In the genomic region with DNA sequence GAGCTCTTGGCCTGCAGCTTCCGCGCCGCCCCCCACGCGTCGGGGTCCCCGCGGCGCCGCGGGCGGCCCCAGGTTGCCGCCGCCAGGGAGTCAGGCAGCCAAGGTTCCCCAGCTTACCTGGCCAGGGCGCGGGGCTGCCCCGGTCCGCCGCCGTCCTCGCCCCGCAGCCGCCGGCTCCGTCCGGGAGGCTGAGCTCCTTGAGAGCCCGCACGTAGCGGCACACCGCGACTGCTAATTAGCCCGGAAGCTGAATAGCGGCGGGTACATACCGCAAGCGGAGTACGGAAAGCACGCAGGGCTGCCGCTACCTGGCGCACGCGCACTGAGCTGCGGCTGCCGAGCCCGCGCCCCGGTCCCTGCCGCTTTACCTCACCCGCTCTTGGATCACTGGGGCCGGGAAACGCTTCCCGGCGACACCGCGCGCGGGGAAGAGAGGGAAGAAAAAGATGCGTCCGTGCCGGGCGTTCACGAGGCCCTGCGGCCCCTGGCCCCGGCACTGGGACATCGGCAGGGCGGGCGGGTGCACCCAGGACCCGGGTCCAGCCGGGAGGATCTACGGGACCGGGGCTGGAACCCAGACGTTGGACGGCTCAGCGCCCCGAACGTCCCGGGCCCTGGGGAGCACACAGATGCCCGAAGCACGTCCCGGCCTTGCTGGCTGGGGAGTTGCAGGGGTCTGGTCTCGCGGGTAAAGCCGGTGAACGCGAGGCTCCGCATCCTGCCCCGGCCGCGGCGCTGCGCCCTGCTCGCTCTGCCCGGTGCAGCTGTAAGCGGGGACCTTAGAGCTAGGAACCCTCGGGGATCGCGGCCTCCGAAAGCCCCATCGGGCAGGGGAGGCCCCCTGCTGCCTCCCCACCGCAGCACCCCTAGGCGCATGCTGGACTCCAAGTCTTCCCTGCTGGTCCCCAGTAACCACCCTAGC, we compare ENCODE assay signal across 8 cellular contexts. TPM values are rescaled to one million over a fixed set of nuclear protein-coding genes. Genes with fewer than 3 reads are reported as not detected.
DNase-seq lines count a peak whose midpoint lies in the region; ATAC-seq and TF ChIP-seq lines count a peak whose summit lies in the region.

A gene with protein sequence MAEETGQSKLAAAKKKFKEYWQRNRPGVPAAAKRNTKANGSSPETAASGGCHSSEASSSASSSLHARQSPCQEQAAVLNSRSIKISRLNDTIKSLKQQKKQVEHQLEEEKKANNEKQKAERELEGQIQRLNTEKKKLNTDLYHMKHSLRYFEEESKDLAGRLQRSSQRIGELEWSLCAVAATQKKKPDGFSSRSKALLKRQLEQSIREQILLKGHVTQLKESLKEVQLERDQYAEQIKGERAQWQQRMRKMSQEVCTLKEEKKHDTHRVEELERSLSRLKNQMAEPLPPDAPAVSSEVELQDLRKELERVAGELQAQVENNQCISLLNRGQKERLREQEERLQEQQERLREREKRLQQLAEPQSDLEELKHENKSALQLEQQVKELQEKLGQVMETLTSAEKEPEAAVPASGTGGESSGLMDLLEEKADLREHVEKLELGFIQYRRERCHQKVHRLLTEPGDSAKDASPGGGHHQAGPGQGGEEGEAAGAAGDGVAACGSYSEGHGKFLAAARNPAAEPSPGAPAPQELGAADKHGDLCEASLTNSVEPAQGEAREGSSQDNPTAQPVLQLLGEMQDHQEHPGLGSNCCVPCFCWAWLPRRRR (minus strand): TSS at position 253 of the 922 bp plus-strand sequence. CDS start 47,739 bp downstream, outside the sequence.

- intact Hi-C loops in left cardiac atrium (cut with DNase I) (loop anchor here in 1 of 2 donors (10.0 kb wide), 1 partner anchor 519 kb away; no protein-coding TSS in a partner anchor), prostate gland (cut with DNase I) (no loop called here)

- H3K9me2 ChIP-seq in Karpas-422 (replicated peaks; ENCODE audit: insufficient read depth, low read length), result no peaks in the 10 kb centered on the region

- peak within 1 kb of the TSS; percentile 99 for H3K4me2 ChIP-seq in Karpas-422 (ENCODE audit: low read depth, low read length, poor library complexity, severe bottlenecking)

- H2AFZ ChIP-seq in Karpas-422 (ENCODE audit: low read length), result peak within 1 kb of the TSS; percentile 92

- H3K27ac ChIP-seq in Karpas-422 (ENCODE audit: low read length) (0 out of 2 replicates have a peak within 1 kb of the TSS, but pooled peaks have one; percentile 11), prostate gland (peak within 1 kb of the TSS; percentile 11 to 47), urinary bladder (ENCODE audit: low read depth) (no peak within 1 kb of the TSS)

- no peak for TF ChIP-seq POLR2A in prostate gland (IDR thresholded peaks at IDR 0.05)

- DNase-seq in ELF-1 (ENCODE audit: low read depth, low spot score), result peak; percentile 86
- peak; percentile 89 for DNase-seq in Karpas-422
- peak; percentile 67 for DNase-seq in SW480 (ENCODE audit: low spot score)
- DNase-seq in activated naive CD8-positive, alpha-beta T cell treated with anti-CD3 and anti-CD28 coated beads, Interleukin-2, amount 50 U/mL, for 16 hours (ENCODE audit: low read depth, low spot score), result peak; percentile 61
- DNase-seq in left cardiac atrium, result peak; percentile 67
- peak; percentile 68 for DNase-seq in prostate gland (ENCODE audit: low spot score)

- H3K36me3 ChIP-seq in Karpas-422 (ENCODE audit: insufficient read depth, low read length) (no peaks in the 10 kb centered on the region), prostate gland (no peaks in the 10 kb centered on the region), urinary bladder (ENCODE audit: insufficient read depth) (no peaks in the 10 kb centered on the region)

- H3K27me3 ChIP-seq in Karpas-422 (ENCODE audit: low read length) (no peaks in the 10 kb centered on the region), prostate gland (replicated peaks; ENCODE audit: insufficient read depth) (no peaks in the 10 kb centered on the region)

- H4K20me1 ChIP-seq in Karpas-422 (ENCODE audit: insufficient read depth, low read depth, low read length), result peaks cover 16% of the 10 kb centered on the region; the same call in 1 of the 2 replicates

- H3K4me1 ChIP-seq in Karpas-422 (ENCODE audit: low read length) (peaks cover 26% of the 10 kb centered on the region), prostate gland (replicated peaks) (no peaks in the 10 kb centered on the region), urinary bladder (ENCODE audit: insufficient read depth) (no peaks in the 10 kb centered on the region)

- peak; percentile 54 for ATAC-seq in GM21825 (IDR thresholded peaks at IDR 0.05; ENCODE audit: unreplicated experiment)
- ATAC-seq in left cardiac atrium, result peak; percentile 78 to 82

- H3K9me3 ChIP-seq in Karpas-422 (ENCODE audit: low read length) (no peaks in the 10 kb centered on the region), prostate gland (no peaks in the 10 kb centered on the region)

- WGBS in prostate gland, result 2% methylated on average over 69 of the region's 101 CpGs
- under 1% methylated on average over 101 of the region's 101 CpGs for WGBS in urinary bladder

- H3K4me3 ChIP-seq in Karpas-422 (ENCODE audit: low read length) (peak within 1 kb of the TSS; percentile 97), prostate gland (peak within 1 kb of the TSS; percentile 78 to 87), urinary bladder (ENCODE audit: low read depth, low read length) (peak within 1 kb of the TSS; percentile 98)

- H3K9ac ChIP-seq in Karpas-422 (ENCODE audit: low read length), result peak within 1 kb of the TSS; percentile 96

- TF ChIP-seq CTCF in prostate gland (IDR thresholded peaks at IDR 0.05), result no peak

- peaks cover 47% of the 10 kb centered on the region for H3K79me2 ChIP-seq in Karpas-422 (ENCODE audit: low read length)

RNA-seq across cellular contexts. Expression of the gene that starts here (rescaled TPM):
- total RNA-seq in Karpas-422 (2014; rRNA removed; shearing (Covaris generic); ENCODE audit: low replicate concordance), result 96.7 and 186 TPM in 2 replicates
- 10 to 100 TPM; 14.5 to 32.4 TPM for total RNA-seq in left cardiac atrium
- 100 to 1,000 TPM in 1 of 2 donors, 10 to 100 TPM in 1; 83.0 to 197 TPM for total RNA-seq in prostate gland
- 24.2 TPM for total RNA-seq in urinary bladder
- polyA plus RNA-seq in urinary bladder, result 8.3 TPM
